ENCODE assay signal across 22 cellular contexts in the genomic region with DNA sequence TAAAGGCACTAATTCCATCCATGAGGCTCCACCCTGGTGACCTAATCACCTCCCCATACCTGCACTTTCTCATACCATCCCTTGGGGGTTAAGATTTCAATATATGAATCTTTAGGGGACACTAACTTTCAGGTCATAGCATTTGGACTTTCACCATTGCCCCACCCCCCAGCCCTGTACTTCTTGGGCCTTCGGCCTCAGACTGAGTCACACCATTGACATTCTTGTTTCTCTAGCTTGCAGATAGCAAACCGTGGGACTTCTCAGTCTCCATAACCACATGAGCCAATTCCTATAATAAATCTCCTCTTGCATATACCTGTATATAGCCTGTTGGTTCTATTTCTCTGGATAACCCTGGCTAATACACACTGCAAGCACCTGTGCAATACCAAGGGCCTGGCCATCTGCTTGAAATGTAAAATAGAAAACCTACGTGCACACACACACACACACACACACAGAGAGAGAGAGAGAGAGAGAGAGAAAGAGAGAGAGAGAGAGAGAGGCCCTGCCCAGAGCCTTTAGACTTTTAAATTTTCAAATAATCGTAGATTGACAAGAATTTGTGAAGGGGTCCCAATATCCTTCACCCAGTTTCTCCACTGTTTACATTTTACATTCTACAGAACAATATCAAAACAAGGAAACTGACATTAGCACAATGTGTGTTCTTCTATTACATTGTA. TPM values are rescaled to one million over a fixed set of nuclear protein-coding genes. Genes with fewer than 3 reads are reported as not detected.
DNase-seq lines count a peak whose midpoint lies in the region; TF ChIP-seq lines count a peak whose summit lies in the region.
"Had no signal": no experiment of that assay in that cellular context is flagged by ENCODE, and none has a peak within 500 bp of the region (broad histone marks: within the 10 kb centered on the region; RNA-seq: fewer than 3 reads in every experiment).

No MANE protein-coding gene starts in this region.

- TF ChIP-seq POLR2A in ovary (IDR thresholded peaks at IDR 0.05) (no peak), erythroblast (IDR thresholded peaks at IDR 0.05; ENCODE audit: low read length) (no peak)

- WGBS in ovary, 3 donors: 53 to 63% (median 62%) methylated on average over 4 of the region's 4 CpGs

- peaks cover 4% of the 10 kb centered on the region for H3K27me3 ChIP-seq in brain microvascular endothelial cell (replicated peaks)
- H3K27me3 ChIP-seq in ovary: no peaks in the 10 kb centered on the region
- H3K27me3 ChIP-seq: BLaER1 had no signal

- no peaks in the 10 kb centered on the region for H3K9me3 Mint-ChIP-seq in HFFc6
- H3K9me3 Mint-ChIP-seq in osteocyte (ENCODE audit: unreplicated experiment): no peaks in the 10 kb centered on the region

- peak overlapping the region; percentile 33; the same call in 1 of the 2 replicates for H3K4me3 Mint-ChIP-seq in HFFc6
- no peak overlapping the region for H3K4me3 Mint-ChIP-seq in osteocyte (ENCODE audit: unreplicated experiment)

- peaks cover 6% of the 10 kb centered on the region for H3K4me1 ChIP-seq in ovary (ENCODE audit: insufficient read depth)
- H3K4me1 ChIP-seq: parathyroid adenoma had no signal

- CTCF ChIA-PET in AG04449 (lab: Yijun Ruan, JAX): no interaction called here

- no peak overlapping the region for H3K4me3 ChIP-seq in AG04449 (ENCODE audit: low read depth, low read length)
- no peak overlapping the region for H3K4me3 ChIP-seq in brain microvascular endothelial cell (ENCODE audit: low read depth, low read length)
- no peak overlapping the region for H3K4me3 ChIP-seq in ovary
- H3K4me3 ChIP-seq: BLaER1, lung had no signal

- H3K36me3 ChIP-seq in brain microvascular endothelial cell (replicated peaks) (no peaks in the 10 kb centered on the region), ovary (no peaks in the 10 kb centered on the region)
- H3K36me3 ChIP-seq: BLaER1 had no signal

- H3K9me3 ChIP-seq in ovary: no peaks in the 10 kb centered on the region
- H3K9me3 ChIP-seq: BLaER1 had no signal

- peak overlapping the region; percentile 63 for H3K27ac Mint-ChIP-seq in HFFc6
- no peak overlapping the region for H3K27ac Mint-ChIP-seq in osteocyte (ENCODE audit: unreplicated experiment)

- H3K4me1 Mint-ChIP-seq in HFFc6 (ENCODE audit: low read depth) (peaks cover 31% of the 10 kb centered on the region), osteocyte (ENCODE audit: unreplicated experiment) (peaks cover 8% of the 10 kb centered on the region)

- DNase-seq in AG04449 (ENCODE audit: low read depth, low spot score) (peak; percentile 33), HFFc6 (peak; percentile 78), brain microvascular endothelial cell (peak; percentile 89), iris pigment epithelial cell (ENCODE audit: low read depth) (peak; percentile 92), osteocyte (ENCODE audit: extremely low spot score, unreplicated experiment) (no peak), ovary (no peak), erythroblast (lab: John Stamatoyannopoulos, UW) (no peak)
- DNase-seq in stimulated activated CD4-positive, alpha-beta T cell treated with anti-CD3 and anti-CD28 coated beads, Interleukin-4, amount 100 ng/mL, for 1 hour: no peak
- DNase-seq: activated T-cell treated with anti-CD3 and anti-CD28 coated beads, Interleukin-2, amount 50 U/mL, for 1 hour; amygdala; DND-41; effector memory CD4-positive, alpha-beta T cell; hippocampal formation; NCI-H1436; NCI-H82; stimulated activated CD4-positive, alpha-beta T cell treated with anti-CD3 and anti-CD28 coated beads, Interleukin-2, amount 100 ng/mL, for 48 hours; stimulated activated naive CD4-positive, alpha-beta T cell treated with Interleukin-2 at 50 U/mL for 16 hours had no signal

- TF ChIP-seq EP300 in ovary (IDR thresholded peaks at IDR 0.05): no peak

- TF ChIP-seq CTCF in AG04449 (IDR thresholded peaks at IDR 0.05; ENCODE audit: insufficient read depth, low read length, missing control alignments) (no peak), HFFc6 (IDR thresholded peaks at IDR 0.05) (no peak), brain microvascular endothelial cell (IDR thresholded peaks at IDR 0.05; ENCODE audit: low read depth, low read length, missing control alignments) (no peak), osteocyte (IDR thresholded peaks at IDR 0.05) (no peak), ovary (IDR thresholded peaks at IDR 0.05) (no peak)

- H3K27ac ChIP-seq in brain microvascular endothelial cell (peak overlapping the region; percentile 75), ovary (no peak overlapping the region)
- H3K27ac ChIP-seq: BLaER1, parathyroid adenoma had no signal

- intact Hi-C loops in ovary (cut with DNase I): loop anchor here in 1 of 4 donors (5.0 kb wide), 1 partner anchor 41 kb away; no protein-coding TSS in a partner anchor

- in situ Hi-C loops in brain microvascular endothelial cell (cut with HindIII; ENCODE audit: low pct_ligation_motif_present, low sequenced_read_pairs): no loop called here

- H3K36me3 Mint-ChIP-seq in HFFc6 (ENCODE audit: low read depth) (no peaks in the 10 kb centered on the region), osteocyte (ENCODE audit: unreplicated experiment) (no peaks in the 10 kb centered on the region)

- H3K27me3 Mint-ChIP-seq in HFFc6 (ENCODE audit: insufficient read depth) (peaks cover 7% of the 10 kb centered on the region), osteocyte (ENCODE audit: unreplicated experiment) (peaks cover 7% of the 10 kb centered on the region)

- POLR2A ChIA-PET in AG04449 (lab: Yijun Ruan, JAX): no interaction called here

RNA-seq across cellular contexts. Expression of a gene that starts 25.3 kb away (rescaled TPM):
- 1 to 10 TPM in 1 of 6 experiments, under 1 TPM in 4, not detected in 1; 0.45 to 1.1 (median 0.53) TPM for total RNA-seq in HFFc6 (2021; fragmentation: NEBNext Ultra II Directional; extraction: Animal tissue kit (Norgen Biotek cat#: 25700))
- not detected in 2 replicates for total RNA-seq in osteocyte
- total RNA-seq in ovary: 10 to 100 TPM in 1 of 7 donors, 1 to 10 TPM in 4, under 1 TPM in 2; 0.63 to 20.2 (median 1.6) TPM
- polyA plus RNA-seq in ovary: 1 to 10 TPM; 1.2 to 3.0 TPM

RNA-seq across cellular contexts. Expression of a gene that starts 32.9 kb away (rescaled TPM):
- total RNA-seq in HFFc6 (2021; fragmentation: NEBNext Ultra II Directional; extraction: Animal tissue kit (Norgen Biotek cat#: 25700)): not detected
- total RNA-seq in osteocyte: not detected in 2 replicates
- total RNA-seq in ovary: not detected
- polyA plus RNA-seq in ovary: not detected
- total RNA-seq: H4, lung, SK-MEL-5 had no signal
- polyA plus RNA-seq: lung had no signal

Comparison
In these comparisons a context has a peak if more than half of its experiments do, and no peak if none do; other contexts are left out.
1. DNase-seq: peak in AG04449 (single experiment), HFFc6 (single experiment), brain microvascular endothelial cell (single experiment) and iris pigment epithelial cell (single experiment); none in osteocyte (single experiment), stimulated activated CD4-positive, alpha-beta T cell treated with anti-CD3 and anti-CD28 coated beads, Interleukin-4, amount 100 ng/mL, for 1 hour (single experiment), ovary (0 of 5) and erythroblast (0 of 2).